Comparison of ENCODE assay signal across 1 cellular context in the genomic region with DNA sequence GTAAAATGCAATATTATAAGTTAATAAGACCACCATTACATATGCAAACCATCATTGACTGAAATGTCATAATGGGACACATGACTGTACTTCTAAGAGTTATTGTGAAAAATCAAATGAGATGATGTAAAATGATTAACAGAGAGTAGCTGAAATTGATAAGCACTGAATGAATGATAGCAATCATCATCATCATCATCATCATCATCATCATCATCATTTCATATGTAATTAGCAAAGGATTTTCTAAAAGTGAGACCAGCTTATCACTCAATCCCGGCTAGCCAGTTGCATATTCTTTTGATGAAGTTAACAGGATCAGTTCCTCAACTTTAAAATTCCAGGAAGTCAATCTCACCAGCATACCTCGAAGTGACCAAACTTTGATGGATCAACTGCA.
A peak's percentile ranks its signal among the peaks of the same experiment; 100 is the strongest.
TF ChIP-seq lines count a peak whose summit lies in the region.

No MANE protein-coding gene starts in this region.

TF ChIP-seq in HEK293, 187 proteins besides CTCF, POLR2A, EP300 and RAD21 (continued from another document):
- TF ChIP-seq, protein P1, sequence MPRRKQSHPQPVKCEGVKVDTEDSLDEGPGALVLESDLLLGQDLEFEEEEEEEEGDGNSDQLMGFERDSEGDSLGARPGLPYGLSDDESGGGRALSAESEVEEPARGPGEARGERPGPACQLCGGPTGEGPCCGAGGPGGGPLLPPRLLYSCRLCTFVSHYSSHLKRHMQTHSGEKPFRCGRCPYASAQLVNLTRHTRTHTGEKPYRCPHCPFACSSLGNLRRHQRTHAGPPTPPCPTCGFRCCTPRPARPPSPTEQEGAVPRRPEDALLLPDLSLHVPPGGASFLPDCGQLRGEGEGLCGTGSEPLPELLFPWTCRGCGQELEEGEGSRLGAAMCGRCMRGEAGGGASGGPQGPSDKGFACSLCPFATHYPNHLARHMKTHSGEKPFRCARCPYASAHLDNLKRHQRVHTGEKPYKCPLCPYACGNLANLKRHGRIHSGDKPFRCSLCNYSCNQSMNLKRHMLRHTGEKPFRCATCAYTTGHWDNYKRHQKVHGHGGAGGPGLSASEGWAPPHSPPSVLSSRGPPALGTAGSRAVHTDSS (tag by site-specific recombination; IDR thresholded peaks at IDR 0.05): peak; percentile 63; the same call in 1 of the 2 replicates
